Comparison of ENCODE assay signal across 8 cellular contexts in the genomic region with DNA sequence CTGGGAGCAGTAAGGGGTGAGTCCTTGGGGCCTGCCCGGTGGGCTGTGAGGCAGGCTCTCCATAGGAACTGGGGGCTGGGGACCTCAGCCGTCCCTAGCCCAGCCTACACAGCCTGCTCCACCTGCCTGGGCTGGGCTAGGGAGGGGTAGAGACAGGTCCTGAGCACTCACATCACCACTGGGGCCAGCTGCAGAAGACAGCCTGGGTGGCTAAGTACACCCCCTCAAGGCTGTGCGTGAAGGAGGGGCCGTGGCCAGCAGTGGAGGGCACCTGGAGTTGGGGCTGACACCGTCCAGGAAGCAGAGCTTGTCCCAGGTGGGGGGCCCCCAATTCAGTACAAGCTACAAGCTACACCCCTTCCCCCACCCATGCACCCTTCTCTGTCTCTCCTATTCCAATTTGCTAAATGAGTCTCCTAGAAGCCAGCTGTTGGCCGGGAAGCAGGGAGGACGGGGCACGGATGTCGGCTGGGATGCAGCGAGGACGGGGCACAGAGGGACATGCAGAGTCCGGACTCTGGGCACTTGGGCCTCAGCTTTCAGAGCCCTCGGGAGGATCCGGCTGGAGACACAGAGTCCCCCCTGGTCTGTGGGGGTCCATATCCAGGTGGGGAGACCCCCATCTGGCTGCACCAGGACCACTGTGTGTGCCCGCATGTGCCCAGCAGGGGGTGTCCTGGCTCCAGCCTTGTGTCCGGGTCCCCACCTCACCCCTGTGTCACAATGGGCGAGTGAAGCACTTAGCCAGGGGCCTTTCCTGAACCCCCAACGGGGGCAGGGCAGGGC. TPM values are rescaled to one million over a fixed set of nuclear protein-coding genes. Genes with fewer than 3 reads are reported as not detected.
DNase-seq lines count a peak whose midpoint lies in the region; ATAC-seq, FAIRE-seq and TF ChIP-seq lines count a peak whose summit lies in the region.

No MANE protein-coding gene starts in this region.

- peak overlapping the region; percentile 91 for H3K9ac ChIP-seq in GM12878 (ENCODE audit: control insufficient read depth, insufficient read depth, low read length)

- DNase-seq in Calu3: peak; percentile 52
- no peak for DNase-seq in HFFc6
- DNase-seq in GM12878 (ENCODE audit: low read depth, low spot score): no peak
- DNase-seq in nephron progenitor cell: no peak
- DNase-seq in omental fat pad (ENCODE audit: low spot score): no peak
- DNase-seq in SHP77 treated with DMSO at 0.1 percent for 48 hours (lab: John Stamatoyannopoulos, UW): no peak

- RAD21 ChIA-PET in GM12878 (lab: Charles Lee; ENCODE audit: unreplicated experiment): interaction anchor here (1.3 to 3.2 kb wide), 6 partner anchors 13 to 49 kb away, joined by 3 to 24 read pairs (median 7); no protein-coding TSS in a partner anchor

- BruUV-seq in Calu3 (replicated peaks; lab: Mats Ljungman, UMichigan) (no TSS peak), GM12878 (replicated peaks; lab: Mats Ljungman, UMichigan) (no TSS peak)

- TF ChIP-seq EP300 in GM12878 (IDR thresholded peaks at IDR 0.05; ENCODE audit: borderline replicate concordance in 1 of 2, control insufficient read depth in 1 of 2, low read depth in 2 of 2, low read length in 2 of 2): no peak

- peaks cover 12% of the 10 kb centered on the region for H3K4me1 ChIP-seq in GM12878 (ENCODE audit: control insufficient read depth, insufficient read depth, low read length)

- H3K27me3 ChIP-seq in GM12878 (replicated peaks in 1 of 2; ENCODE audit: control insufficient read depth in 2 of 2, insufficient read depth in 2 of 2, low read length in 1 of 2): no peaks in the 10 kb centered on the region

- H3K4me3 ChIP-seq in GM12878: peak overlapping the region; percentile 90

- peaks cover 22% of the 10 kb centered on the region for H3K79me2 ChIP-seq in GM12878 (ENCODE audit: control insufficient read depth, insufficient read depth, low read length)

- SMC1A ChIA-PET in GM12878 (lab: Charles Lee; ENCODE audit: uncharacterized antibody, unreplicated experiment): interaction anchor here (0.9 to 2.8 kb wide), 4 partner anchors 13 to 48 kb away, joined by 3 to 13 read pairs (median 11); partner anchors contain the start of gene HES4

- H3K36me3 ChIP-seq in GM12878 (ENCODE audit: control insufficient read depth in 2 of 2, insufficient read depth in 2 of 2, low read length in 1 of 2): no peaks in the 10 kb centered on the region

- intact Hi-C loops in Calu3 (cut with micrococcal nuclease; ENCODE audit: unreplicated experiment) (no loop called here), GM12878 (cut with micrococcal nuclease; ENCODE audit: unreplicated experiment) (loop anchor here (5.0 kb wide), 1 partner anchor 47 kb away; no protein-coding TSS in a partner anchor)

- CTCF ChIA-PET in Calu3 (lab: Charles Lee) (interaction anchor here (1.6 kb wide), 1 partner anchor 49 kb away, joined by 5 read pairs; no protein-coding TSS in a partner anchor), GM12878 (lab: Yijun Ruan, JAX) (interaction anchor here (0.8 to 7.4 kb wide), 10 partner anchors 12 to 358 kb away, joined by 3 to 68 read pairs (median 6); no protein-coding TSS in a partner anchor)

- ATAC-seq in GM12878 (peak; percentile 23), omental fat pad (ENCODE audit: low FRiP score) (no peak), HG03457 (IDR thresholded peaks at IDR 0.05; ENCODE audit: unreplicated experiment) (no peak), HG03097 (IDR thresholded peaks at IDR 0.05; ENCODE audit: low FRiP score, unreplicated experiment) (no peak)

- H3K27ac ChIP-seq in GM12878 (ENCODE audit: control insufficient read depth, insufficient read depth): peak overlapping the region; percentile 92

- no peak overlapping the region for H3K27ac Mint-ChIP-seq in Calu3 (ENCODE audit: unreplicated experiment)
- H3K27ac Mint-ChIP-seq in HFFc6: peak overlapping the region; percentile 96; the same call in 1 of the 2 replicates
- no peak overlapping the region for H3K27ac Mint-ChIP-seq in nephron progenitor cell

- TF ChIP-seq POLR2A in GM12878 (IDR thresholded peaks at IDR 0.05; ENCODE audit: low read depth, low read length): peak; percentile 81

- H3K9me3 ChIP-seq in GM12878 (replicated peaks; ENCODE audit: control insufficient read depth, insufficient read depth, low read length): no peaks in the 10 kb centered on the region

- peak; percentile 42 for TF ChIP-seq RAD21 in GM12878 (IDR thresholded peaks at IDR 0.05; ENCODE audit: insufficient read depth, low read depth, low read length)

- H3K4me3 Mint-ChIP-seq in Calu3 (ENCODE audit: low read depth, unreplicated experiment) (no peak overlapping the region), HFFc6 (peak overlapping the region; percentile 94; the same call in 1 of the 2 replicates), nephron progenitor cell (peak overlapping the region; percentile 83)

- H3K9me3 Mint-ChIP-seq in Calu3 (ENCODE audit: low read depth, unreplicated experiment) (no peaks in the 10 kb centered on the region), HFFc6 (no peaks in the 10 kb centered on the region), nephron progenitor cell (peaks cover 7% of the 10 kb centered on the region)

- H3K27me3 Mint-ChIP-seq in Calu3 (ENCODE audit: unreplicated experiment) (no peaks in the 10 kb centered on the region), HFFc6 (ENCODE audit: insufficient read depth) (peaks cover 3% of the 10 kb centered on the region; the same call in 1 of the 2 replicates), nephron progenitor cell (ENCODE audit: low read depth, poor library complexity) (peaks cover 9% of the 10 kb centered on the region)

- FAIRE-seq in GM12878 (lab: Jason Lieb, UNC): no peak

- H3K4me1 Mint-ChIP-seq in Calu3 (ENCODE audit: low read depth, unreplicated experiment) (peaks cover 15% of the 10 kb centered on the region), HFFc6 (ENCODE audit: low read depth) (peaks cover 24% of the 10 kb centered on the region), nephron progenitor cell (peaks cover 34% of the 10 kb centered on the region)

- H3K36me3 Mint-ChIP-seq in Calu3 (ENCODE audit: insufficient read depth, unreplicated experiment) (peaks cover 26% of the 10 kb centered on the region), HFFc6 (ENCODE audit: low read depth) (peaks cover 4% of the 10 kb centered on the region; the same call in 1 of the 2 replicates), nephron progenitor cell (ENCODE audit: low read depth) (peaks cover 8% of the 10 kb centered on the region)

- POLR2A ChIA-PET in GM12878 (lab: Charles Lee): interaction anchor here (1.1 to 4.0 kb wide), 5 partner anchors 12 to 49 kb away, joined by 3 to 22 read pairs (median 5); no protein-coding TSS in a partner anchor

- peak overlapping the region; percentile 62 for H3K4me2 ChIP-seq in GM12878 (ENCODE audit: control insufficient read depth, insufficient read depth)

- H4K20me1 ChIP-seq in GM12878 (ENCODE audit: control insufficient read depth, insufficient read depth): no peaks in the 10 kb centered on the region

- WGBS in GM12878 (ENCODE audit: insufficient coverage, insufficient replicate concordance, low lambda C conversion rate, missing lambda C conversion rate): 60% methylated on average over 14 of the region's 18 CpGs

- in situ Hi-C loops in GM12878 (cut with MboI): no loop called here

- TF ChIP-seq CTCF in Calu3 (IDR thresholded peaks at IDR 0.05; ENCODE audit: unreplicated experiment) (peak; percentile 41), HFFc6 (IDR thresholded peaks at IDR 0.05) (peak; percentile 70), GM12878 (IDR thresholded peaks at IDR 0.05 in 2 of 3, conservative IDR thresholded peaks at IDR 0.05 in 1 of 3; ENCODE audit: control insufficient read depth in 2 of 3, extremely low read depth in 1 of 3, insufficient read depth in 1 of 3, low read depth in 3 of 3, low read length in 3 of 3) (peak; percentile 38 to 48 (median 45); a peak in 5 of 6 replicates), nephron progenitor cell (IDR thresholded peaks at IDR 0.05) (no peak), omental fat pad (IDR thresholded peaks at IDR 0.05) (no peak)

- H2AFZ ChIP-seq in GM12878 (ENCODE audit: control insufficient read depth, low read depth, low read length): no peak overlapping the region

RNA-seq across cellular contexts. Expression of gene ISG15, which starts 1.8 kb away (rescaled TPM):
- total RNA-seq in Calu3 (2022) (165 and 522 TPM in 2 replicates), GM12878 (2014; rRNA removed) (357 and 384 TPM in 2 replicates), GM12878 (2014; rRNA removed; fragmentation: Illumina TruSeq; extraction: Trizol) (72.7 and 74.1 TPM in 2 replicates), GM12878 (2021) (282 and 338 TPM in 2 replicates), omental fat pad (10 to 100 TPM; 27.7 to 84.3 (median 32.6) TPM)
- total RNA-seq in HFFc6 (2021; fragmentation: NEBNext Ultra II Directional; extraction: Animal tissue kit (Norgen Biotek cat#: 25700)): 10 to 100 TPM; 38.4 to 89.1 (median 42.1) TPM
- 7.8 and 8.2 TPM in 2 replicates for total RNA-seq in GM12878 (2013; cell fraction: nucleolus; rRNA removed)
- polyA plus RNA-seq in GM12878 (2011; ENCODE audit: low read depth): 95.7 TPM
- polyA plus RNA-seq in GM12878 (2011; rRNA removed) (108 and 314 TPM in 2 replicates), GM12878 (2014; fragmentation: Illumina TruSeq; extraction: Trizol) (1.3 and 7.8 TPM in 2 replicates), GM12878 (2014; fragmentation: Nextera tagmentation; extraction: Ambion mirVana) (100 to 1,000 TPM in 1 of 2 experiments, 10 to 100 TPM in 1; 68.9 to 126 TPM), GM12878 (2014; rRNA removed) (378 and 409 TPM in 2 replicates), GM12878 (2016; fragmentation: Nextera tagmentation; extraction: Ambion mirVana) (100 to 1,000 TPM; 266 to 307 TPM)
- polyA plus RNA-seq in GM12878 (2011; cell fraction: cytosol; rRNA removed): 516 and 935 TPM in 2 replicates
- polyA plus RNA-seq in GM12878 (2011; cell fraction: nucleus; rRNA removed): 365 and 403 TPM in 2 replicates
- polyA plus RNA-seq in GM12878 (2012): 362 and 375 TPM in 2 replicates
- polyA minus RNA-seq in GM12878 (2011; rRNA and poly(A)+ RNA removed): 73.1 and 231 TPM in 2 replicates
- polyA minus RNA-seq in GM12878 (2011; cell fraction: cytosol; rRNA and poly(A)+ RNA removed): 81.3 and 93.7 TPM in 2 replicates
- polyA minus RNA-seq in GM12878 (2011; cell fraction: nucleus; rRNA and poly(A)+ RNA removed): 59.8 and 76.6 TPM in 2 replicates

RNA-seq across cellular contexts. Expression of gene AGRN, which starts 4.8 kb away (rescaled TPM):
- total RNA-seq in Calu3 (2022): 446 and 552 TPM in 2 replicates
- 100 to 1,000 TPM; 131 to 164 (median 140) TPM for total RNA-seq in HFFc6 (2021; fragmentation: NEBNext Ultra II Directional; extraction: Animal tissue kit (Norgen Biotek cat#: 25700))
- total RNA-seq in GM12878 (2013; cell fraction: nucleolus; rRNA removed): 203 and 241 TPM in 2 replicates
- 10.0 and 11.0 TPM in 2 replicates for total RNA-seq in GM12878 (2014; rRNA removed)
- 3.1 and 3.6 TPM in 2 replicates for total RNA-seq in GM12878 (2014; rRNA removed; fragmentation: Illumina TruSeq; extraction: Trizol)
- 40.4 and 41.8 TPM in 2 replicates for total RNA-seq in GM12878 (2021)
- polyA plus RNA-seq in GM12878 (2011; ENCODE audit: low read depth): 16.8 TPM
- polyA plus RNA-seq in GM12878 (2011; rRNA removed): 13.3 and 21.7 TPM in 2 replicates
- polyA plus RNA-seq in GM12878 (2011; cell fraction: cytosol; rRNA removed): 32.2 and 37.6 TPM in 2 replicates
- 468 and 475 TPM in 2 replicates for polyA plus RNA-seq in GM12878 (2011; cell fraction: nucleus; rRNA removed)
- polyA plus RNA-seq in GM12878 (2012): 33.2 and 37.4 TPM in 2 replicates
- polyA plus RNA-seq in GM12878 (2014; fragmentation: Illumina TruSeq; extraction: Trizol): 5.0 and 6.3 TPM in 2 replicates
- under 1 TPM; 0.02 TPM for polyA plus RNA-seq in GM12878 (2014; fragmentation: Nextera tagmentation; extraction: Ambion mirVana)
- polyA plus RNA-seq in GM12878 (2014; rRNA removed): 23.7 and 25.1 TPM in 2 replicates
- polyA plus RNA-seq in GM12878 (2016; fragmentation: Nextera tagmentation; extraction: Ambion mirVana): under 1 TPM; 0.95 to 0.96 TPM
- 27.1 and 40.5 TPM in 2 replicates for polyA minus RNA-seq in GM12878 (2011; rRNA and poly(A)+ RNA removed)
- polyA minus RNA-seq in GM12878 (2011; cell fraction: cytosol; rRNA and poly(A)+ RNA removed): 25.4 and 29.5 TPM in 2 replicates
- 65.0 and 71.8 TPM in 2 replicates for polyA minus RNA-seq in GM12878 (2011; cell fraction: nucleus; rRNA and poly(A)+ RNA removed)
- 10 to 100 TPM; 17.2 to 42.3 (median 22.6) TPM for total RNA-seq in omental fat pad

RNA-seq across cellular contexts. Expression of gene HES4, which starts 15.2 kb away (rescaled TPM):
- total RNA-seq in Calu3 (2022): 35.5 and 51.3 TPM in 2 replicates
- 10 to 100 TPM; 14.1 to 17.4 (median 15.6) TPM for total RNA-seq in HFFc6 (2021; fragmentation: NEBNext Ultra II Directional; extraction: Animal tissue kit (Norgen Biotek cat#: 25700))
- 1.2 and 2.2 TPM in 2 replicates for total RNA-seq in GM12878 (2013; cell fraction: nucleolus; rRNA removed)
- 0.73 and 0.76 TPM in 2 replicates for total RNA-seq in GM12878 (2014; rRNA removed)
- total RNA-seq in GM12878 (2014; rRNA removed; fragmentation: Illumina TruSeq; extraction: Trizol): not detected in 2 replicates
- total RNA-seq in GM12878 (2021): 0.97 and 1.2 TPM in 2 replicates
- 0.45 TPM for polyA plus RNA-seq in GM12878 (2011; ENCODE audit: low read depth)
- 0.62 and 1.7 TPM in 2 replicates for polyA plus RNA-seq in GM12878 (2011; rRNA removed)
- 5.7 and 9.0 TPM in 2 replicates for polyA plus RNA-seq in GM12878 (2011; cell fraction: cytosol; rRNA removed)
- 26.7 and 31.4 TPM in 2 replicates for polyA plus RNA-seq in GM12878 (2011; cell fraction: nucleus; rRNA removed)
- 0.47 and 2.2 TPM in 2 replicates for polyA plus RNA-seq in GM12878 (2012)
- polyA plus RNA-seq in GM12878 (2014; fragmentation: Illumina TruSeq; extraction: Trizol): not detected in 2 replicates
- polyA plus RNA-seq in GM12878 (2014; fragmentation: Nextera tagmentation; extraction: Ambion mirVana): not detected
- 0.75 and 0.85 TPM in 2 replicates for polyA plus RNA-seq in GM12878 (2014; rRNA removed)
- under 1 TPM in 1 of 2 experiments, not detected in 1; 0.44 TPM for polyA plus RNA-seq in GM12878 (2016; fragmentation: Nextera tagmentation; extraction: Ambion mirVana)
- 0.41 TPM in 1 of 2 replicates, not detected in the other for polyA minus RNA-seq in GM12878 (2011; rRNA and poly(A)+ RNA removed)
- 2.3 and 3.1 TPM in 2 replicates for polyA minus RNA-seq in GM12878 (2011; cell fraction: cytosol; rRNA and poly(A)+ RNA removed)
- 3.3 and 3.7 TPM in 2 replicates for polyA minus RNA-seq in GM12878 (2011; cell fraction: nucleus; rRNA and poly(A)+ RNA removed)
- total RNA-seq in omental fat pad: 10 to 100 TPM; 17.8 to 30.0 (median 22.6) TPM

RNA-seq across cellular contexts. Expression of gene PERM1, which starts 33.2 kb away (rescaled TPM):
- total RNA-seq in Calu3 (2022) (not detected in 2 replicates), GM12878 (2014; rRNA removed) (not detected in 2 replicates), GM12878 (2014; rRNA removed; fragmentation: Illumina TruSeq; extraction: Trizol) (not detected in 2 replicates), GM12878 (2021) (not detected in 2 replicates), omental fat pad (1 to 10 TPM in 1 of 4 donors, under 1 TPM in 1, not detected in 2; 0.36 to 1.4 TPM)
- total RNA-seq in HFFc6 (2021; fragmentation: NEBNext Ultra II Directional; extraction: Animal tissue kit (Norgen Biotek cat#: 25700)): under 1 TPM in 2 of 6 experiments, not detected in 4; 0.17 to 0.18 TPM
- total RNA-seq in GM12878 (2013; cell fraction: nucleolus; rRNA removed): not detected in 2 replicates
- polyA plus RNA-seq in GM12878 (2011; ENCODE audit: low read depth): not detected
- polyA plus RNA-seq in GM12878 (2011; rRNA removed) (not detected in 2 replicates), GM12878 (2014; fragmentation: Illumina TruSeq; extraction: Trizol) (not detected in 2 replicates), GM12878 (2014; fragmentation: Nextera tagmentation; extraction: Ambion mirVana) (not detected), GM12878 (2014; rRNA removed) (not detected in 2 replicates), GM12878 (2016; fragmentation: Nextera tagmentation; extraction: Ambion mirVana) (not detected)
- polyA plus RNA-seq in GM12878 (2011; cell fraction: cytosol; rRNA removed): 0.02 TPM in 1 of 2 replicates, not detected in the other
- not detected in 2 replicates for polyA plus RNA-seq in GM12878 (2011; cell fraction: nucleus; rRNA removed)
- polyA plus RNA-seq in GM12878 (2012): 0.30 and 0.38 TPM in 2 replicates
- polyA minus RNA-seq in GM12878 (2011; rRNA and poly(A)+ RNA removed): not detected in 2 replicates
- not detected in 2 replicates for polyA minus RNA-seq in GM12878 (2011; cell fraction: cytosol; rRNA and poly(A)+ RNA removed)
- not detected in 2 replicates for polyA minus RNA-seq in GM12878 (2011; cell fraction: nucleus; rRNA and poly(A)+ RNA removed)

RNA-seq across cellular contexts. Expression of gene PLEKHN1, which starts 48.8 kb away (rescaled TPM):
- total RNA-seq in Calu3 (2022) (11.9 and 16.2 TPM in 2 replicates), GM12878 (2014; rRNA removed) (0.22 and 0.23 TPM in 2 replicates), GM12878 (2014; rRNA removed; fragmentation: Illumina TruSeq; extraction: Trizol) (not detected in 2 replicates), GM12878 (2021) (0.26 and 0.43 TPM in 2 replicates), omental fat pad (under 1 TPM in 3 of 4 donors, not detected in 1; 0.19 to 0.48 (median 0.25) TPM)
- total RNA-seq in HFFc6 (2021; fragmentation: NEBNext Ultra II Directional; extraction: Animal tissue kit (Norgen Biotek cat#: 25700)): 1 to 10 TPM; 5.2 to 6.9 (median 6.0) TPM
- total RNA-seq in GM12878 (2013; cell fraction: nucleolus; rRNA removed): 0.29 and 0.39 TPM in 2 replicates
- not detected for polyA plus RNA-seq in GM12878 (2011; ENCODE audit: low read depth)
- polyA plus RNA-seq in GM12878 (2011; rRNA removed) (0.04 TPM in 1 of 2 replicates, not detected in the other), GM12878 (2014; fragmentation: Illumina TruSeq; extraction: Trizol) (not detected in 2 replicates), GM12878 (2014; fragmentation: Nextera tagmentation; extraction: Ambion mirVana) (not detected), GM12878 (2014; rRNA removed) (0.14 and 0.70 TPM in 2 replicates), GM12878 (2016; fragmentation: Nextera tagmentation; extraction: Ambion mirVana) (not detected)
- polyA plus RNA-seq in GM12878 (2011; cell fraction: cytosol; rRNA removed): 0.01 and 0.05 TPM in 2 replicates
- polyA plus RNA-seq in GM12878 (2011; cell fraction: nucleus; rRNA removed): 0.67 and 0.78 TPM in 2 replicates
- polyA plus RNA-seq in GM12878 (2012): 0.24 and 0.51 TPM in 2 replicates
- not detected in 2 replicates for polyA minus RNA-seq in GM12878 (2011; rRNA and poly(A)+ RNA removed)
- polyA minus RNA-seq in GM12878 (2011; cell fraction: cytosol; rRNA and poly(A)+ RNA removed): not detected in 2 replicates
- polyA minus RNA-seq in GM12878 (2011; cell fraction: nucleus; rRNA and poly(A)+ RNA removed): 0.29 and 0.48 TPM in 2 replicates

Comparison
In these comparisons a context has a peak if more than half of its experiments do, and no peak if none do; other contexts are left out.
1. CTCF ChIP-seq: peak in Calu3 (single experiment), HFFc6 (single experiment) and GM12878 (3 of 3); none in nephron progenitor cell (single experiment) and omental fat pad (0 of 3).
2. RNA of gene HES4, which starts 15.2 kb away (total RNA-seq): 35.5 to 51.3 TPM in Calu3, 17.8 to 30.0 TPM in omental fat pad and 14.1 to 17.4 TPM in HFFc6; 0.73 to 2.2 TPM in GM12878; every median in the first group is over 4 times any median in the second.